Comparison of ENCODE assay signal across 1 cellular context in the genomic region with DNA sequence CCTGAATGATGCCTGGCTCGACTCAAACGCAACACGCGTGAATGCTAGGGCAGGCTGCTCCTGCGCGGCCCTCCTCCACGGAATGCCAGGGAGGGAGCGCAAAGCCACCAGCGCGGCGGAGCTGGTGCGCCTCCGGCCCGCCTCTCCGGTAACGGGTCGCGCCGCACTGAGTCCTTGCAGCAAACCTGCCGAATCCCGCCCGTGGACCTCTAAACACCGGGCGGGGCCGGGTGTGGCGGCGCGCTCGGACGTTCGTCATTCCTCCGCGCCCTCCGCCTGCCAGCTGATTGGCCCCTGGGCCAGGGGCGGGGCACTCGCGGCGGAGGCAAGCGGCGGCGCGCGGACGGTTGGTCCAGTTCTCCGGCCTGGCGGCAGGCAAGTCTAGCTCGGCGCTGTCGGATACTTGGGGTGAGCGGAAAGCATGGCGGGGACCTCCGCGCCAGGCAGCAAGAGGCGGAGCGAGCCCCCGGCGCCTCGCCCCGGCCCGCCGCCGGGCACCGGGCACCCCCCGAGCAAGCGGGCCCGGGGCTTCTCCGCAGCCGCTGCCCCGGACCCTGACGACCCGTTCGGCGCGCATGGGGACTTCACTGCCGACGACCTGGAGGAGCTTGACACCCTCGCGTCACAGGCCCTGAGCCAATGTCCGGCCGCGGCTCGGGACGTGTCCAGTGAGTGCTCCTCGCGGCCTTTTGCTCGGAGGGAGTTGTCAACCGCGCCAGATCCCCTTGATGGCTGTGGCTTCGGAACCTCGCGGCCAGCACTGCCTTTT.
TF ChIP-seq lines count a peak whose summit lies in the region.

A gene (plus strand): TSS at position 313 of the 769 bp plus-strand sequence. CDS start 109 bp downstream, at position 422.

TF ChIP-seq in HepG2, 621 proteins besides CTCF, POLR2A, EP300 and RAD21 (continued from another document and continues in another):
- TF ChIP-seq, protein P1, sequence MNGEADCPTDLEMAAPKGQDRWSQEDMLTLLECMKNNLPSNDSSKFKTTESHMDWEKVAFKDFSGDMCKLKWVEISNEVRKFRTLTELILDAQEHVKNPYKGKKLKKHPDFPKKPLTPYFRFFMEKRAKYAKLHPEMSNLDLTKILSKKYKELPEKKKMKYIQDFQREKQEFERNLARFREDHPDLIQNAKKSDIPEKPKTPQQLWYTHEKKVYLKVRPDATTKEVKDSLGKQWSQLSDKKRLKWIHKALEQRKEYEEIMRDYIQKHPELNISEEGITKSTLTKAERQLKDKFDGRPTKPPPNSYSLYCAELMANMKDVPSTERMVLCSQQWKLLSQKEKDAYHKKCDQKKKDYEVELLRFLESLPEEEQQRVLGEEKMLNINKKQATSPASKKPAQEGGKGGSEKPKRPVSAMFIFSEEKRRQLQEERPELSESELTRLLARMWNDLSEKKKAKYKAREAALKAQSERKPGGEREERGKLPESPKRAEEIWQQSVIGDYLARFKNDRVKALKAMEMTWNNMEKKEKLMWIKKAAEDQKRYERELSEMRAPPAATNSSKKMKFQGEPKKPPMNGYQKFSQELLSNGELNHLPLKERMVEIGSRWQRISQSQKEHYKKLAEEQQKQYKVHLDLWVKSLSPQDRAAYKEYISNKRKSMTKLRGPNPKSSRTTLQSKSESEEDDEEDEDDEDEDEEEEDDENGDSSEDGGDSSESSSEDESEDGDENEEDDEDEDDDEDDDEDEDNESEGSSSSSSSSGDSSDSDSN (CRISPR knock-in tag; IDR thresholded peaks at IDR 0.05) = peak; percentile 76
- TF ChIP-seq POLR2AphosphoS5 (IDR thresholded peaks at IDR 0.05; ENCODE audit: low read depth, low read length) (peak; percentile 95), SMC3 (IDR thresholded peaks at IDR 0.05; ENCODE audit: low read length) (no peak), U2AF2 (IDR thresholded peaks at IDR 0.05; ENCODE audit: low read depth, low read length) (no peak), RARG (CRISPR knock-in tag; IDR thresholded peaks at IDR 0.05; ENCODE audit: low read depth) (0 out of 2 replicates have a peak, but pooled peaks have one; percentile 13), ZC3H13 (CRISPR knock-in tag; IDR thresholded peaks at IDR 0.05) (peak; percentile 90), ZNF335 (CRISPR knock-in tag; IDR thresholded peaks at IDR 0.05) (peak; percentile 19; the same call in 1 of the 2 replicates), NFE2 (CRISPR knock-in tag; IDR thresholded peaks at IDR 0.05) (no peak), ZNF792 (CRISPR knock-in tag; IDR thresholded peaks at IDR 0.05) (peak; percentile 89), HIVEP1 (CRISPR knock-in tag; IDR thresholded peaks at IDR 0.05) (peak; percentile 67), ZNF83 (CRISPR knock-in tag; IDR thresholded peaks at IDR 0.05; ENCODE audit: borderline replicate concordance) (no peak; the same call in 1 of the 2 replicates), TEAD3 (CRISPR knock-in tag; optimal IDR thresholded peaks at IDR 0.05; ENCODE audit: borderline replicate concordance) (peak; percentile 72), SRSF1 (optimal IDR thresholded peaks at IDR 0.05; ENCODE audit: low read depth, low read length) (no peak), RARA (CRISPR knock-in tag; IDR thresholded peaks at IDR 0.05) (no peak), NFKB2 (CRISPR knock-in tag; IDR thresholded peaks at IDR 0.05; ENCODE audit: borderline replicate concordance) (peak; percentile 91; the same call in 1 of the 2 replicates), ZFP82 (CRISPR knock-in tag; IDR thresholded peaks at IDR 0.05; ENCODE audit: borderline replicate concordance) (peak; percentile 46; the same call in 1 of the 2 replicates), ZNF619 (CRISPR knock-in tag; IDR thresholded peaks at IDR 0.05) (peak; percentile 62; the same call in 1 of the 2 replicates), ETV5 (CRISPR knock-in tag; IDR thresholded peaks at IDR 0.05; ENCODE audit: borderline replicate concordance) (peak; percentile 47; the same call in 1 of the 2 replicates), ZNF121 (CRISPR knock-in tag; IDR thresholded peaks at IDR 0.05) (no peak), GLI4 (CRISPR knock-in tag; IDR thresholded peaks at IDR 0.05; ENCODE audit: borderline replicate concordance) (peak; percentile 79; the same call in 1 of the 2 replicates), ZSCAN12 (CRISPR knock-in tag; IDR thresholded peaks at IDR 0.05) (no peak), NCOA1 (CRISPR knock-in tag; IDR thresholded peaks at IDR 0.05) (no peak), ZIK1 (CRISPR knock-in tag; IDR thresholded peaks at IDR 0.05; ENCODE audit: borderline replicate concordance, low read depth) (no peak; the same call in 1 of the 2 replicates), HOXA3 (CRISPR knock-in tag; IDR thresholded peaks at IDR 0.05) (peak; percentile 94)
- TF ChIP-seq, protein P2, sequence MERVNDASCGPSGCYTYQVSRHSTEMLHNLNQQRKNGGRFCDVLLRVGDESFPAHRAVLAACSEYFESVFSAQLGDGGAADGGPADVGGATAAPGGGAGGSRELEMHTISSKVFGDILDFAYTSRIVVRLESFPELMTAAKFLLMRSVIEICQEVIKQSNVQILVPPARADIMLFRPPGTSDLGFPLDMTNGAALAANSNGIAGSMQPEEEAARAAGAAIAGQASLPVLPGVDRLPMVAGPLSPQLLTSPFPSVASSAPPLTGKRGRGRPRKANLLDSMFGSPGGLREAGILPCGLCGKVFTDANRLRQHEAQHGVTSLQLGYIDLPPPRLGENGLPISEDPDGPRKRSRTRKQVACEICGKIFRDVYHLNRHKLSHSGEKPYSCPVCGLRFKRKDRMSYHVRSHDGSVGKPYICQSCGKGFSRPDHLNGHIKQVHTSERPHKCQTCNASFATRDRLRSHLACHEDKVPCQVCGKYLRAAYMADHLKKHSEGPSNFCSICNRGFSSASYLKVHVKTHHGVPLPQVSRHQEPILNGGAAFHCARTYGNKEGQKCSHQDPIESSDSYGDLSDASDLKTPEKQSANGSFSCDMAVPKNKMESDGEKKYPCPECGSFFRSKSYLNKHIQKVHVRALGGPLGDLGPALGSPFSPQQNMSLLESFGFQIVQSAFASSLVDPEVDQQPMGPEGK (CRISPR knock-in tag; IDR thresholded peaks at IDR 0.05) = peak; percentile 52; the same call in 1 of the 2 replicates
- TF ChIP-seq, protein P3, sequence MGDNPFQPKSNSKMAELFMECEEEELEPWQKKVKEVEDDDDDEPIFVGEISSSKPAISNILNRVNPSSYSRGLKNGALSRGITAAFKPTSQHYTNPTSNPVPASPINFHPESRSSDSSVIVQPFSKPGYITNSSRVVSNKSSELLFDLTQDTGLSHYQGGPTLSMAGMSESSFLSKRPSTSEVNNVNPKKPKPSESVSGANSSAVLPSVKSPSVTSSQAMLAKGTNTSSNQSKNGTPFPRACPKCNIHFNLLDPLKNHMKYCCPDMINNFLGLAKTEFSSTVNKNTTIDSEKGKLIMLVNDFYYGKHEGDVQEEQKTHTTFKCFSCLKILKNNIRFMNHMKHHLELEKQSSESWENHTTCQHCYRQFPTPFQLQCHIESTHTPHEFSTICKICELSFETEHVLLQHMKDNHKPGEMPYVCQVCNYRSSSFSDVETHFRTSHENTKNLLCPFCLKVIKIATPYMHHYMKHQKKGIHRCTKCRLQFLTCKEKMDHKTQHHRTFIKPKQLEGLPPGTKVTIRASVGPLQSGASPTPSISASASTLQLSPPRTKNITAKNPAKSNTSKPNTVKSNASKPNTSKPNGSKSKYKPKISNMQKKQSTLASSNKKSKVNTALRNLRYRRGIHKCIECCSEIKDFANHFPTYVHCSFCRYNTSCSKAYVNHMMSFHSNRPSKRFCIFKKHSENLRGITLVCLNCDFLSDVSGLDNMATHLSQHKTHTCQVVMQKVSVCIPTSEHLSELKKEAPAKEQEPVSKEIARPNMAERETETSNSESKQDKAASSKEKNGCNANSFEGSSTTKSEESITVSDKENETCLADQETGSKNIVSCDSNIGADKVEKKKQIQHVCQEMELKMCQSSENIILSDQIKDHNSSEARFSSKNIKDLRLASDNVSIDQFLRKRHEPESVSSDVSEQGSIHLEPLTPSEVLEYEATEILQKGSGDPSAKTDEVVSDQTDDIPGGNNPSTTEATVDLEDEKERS (CRISPR knock-in tag; IDR thresholded peaks at IDR 0.05) = 0 out of 2 replicates have a peak, but pooled peaks have one; percentile 17
- TF ChIP-seq, protein P4, sequence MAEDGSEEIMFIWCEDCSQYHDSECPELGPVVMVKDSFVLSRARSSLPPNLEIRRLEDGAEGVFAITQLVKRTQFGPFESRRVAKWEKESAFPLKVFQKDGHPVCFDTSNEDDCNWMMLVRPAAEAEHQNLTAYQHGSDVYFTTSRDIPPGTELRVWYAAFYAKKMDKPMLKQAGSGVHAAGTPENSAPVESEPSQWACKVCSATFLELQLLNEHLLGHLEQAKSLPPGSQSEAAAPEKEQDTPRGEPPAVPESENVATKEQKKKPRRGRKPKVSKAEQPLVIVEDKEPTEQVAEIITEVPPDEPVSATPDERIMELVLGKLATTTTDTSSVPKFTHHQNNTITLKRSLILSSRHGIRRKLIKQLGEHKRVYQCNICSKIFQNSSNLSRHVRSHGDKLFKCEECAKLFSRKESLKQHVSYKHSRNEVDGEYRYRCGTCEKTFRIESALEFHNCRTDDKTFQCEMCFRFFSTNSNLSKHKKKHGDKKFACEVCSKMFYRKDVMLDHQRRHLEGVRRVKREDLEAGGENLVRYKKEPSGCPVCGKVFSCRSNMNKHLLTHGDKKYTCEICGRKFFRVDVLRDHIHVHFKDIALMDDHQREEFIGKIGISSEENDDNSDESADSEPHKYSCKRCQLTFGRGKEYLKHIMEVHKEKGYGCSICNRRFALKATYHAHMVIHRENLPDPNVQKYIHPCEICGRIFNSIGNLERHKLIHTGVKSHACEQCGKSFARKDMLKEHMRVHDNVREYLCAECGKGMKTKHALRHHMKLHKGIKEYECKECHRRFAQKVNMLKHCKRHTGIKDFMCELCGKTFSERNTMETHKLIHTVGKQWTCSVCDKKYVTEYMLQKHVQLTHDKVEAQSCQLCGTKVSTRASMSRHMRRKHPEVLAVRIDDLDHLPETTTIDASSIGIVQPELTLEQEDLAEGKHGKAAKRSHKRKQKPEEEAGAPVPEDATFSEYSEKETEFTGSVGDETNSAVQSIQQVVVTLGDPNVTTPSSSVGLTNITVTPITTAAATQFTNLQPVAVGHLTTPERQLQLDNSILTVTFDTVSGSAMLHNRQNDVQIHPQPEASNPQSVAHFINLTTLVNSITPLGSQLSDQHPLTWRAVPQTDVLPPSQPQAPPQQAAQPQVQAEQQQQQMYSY (CRISPR knock-in tag; IDR thresholded peaks at IDR 0.05) = peak; percentile 89
- TF ChIP-seq, protein P5, sequence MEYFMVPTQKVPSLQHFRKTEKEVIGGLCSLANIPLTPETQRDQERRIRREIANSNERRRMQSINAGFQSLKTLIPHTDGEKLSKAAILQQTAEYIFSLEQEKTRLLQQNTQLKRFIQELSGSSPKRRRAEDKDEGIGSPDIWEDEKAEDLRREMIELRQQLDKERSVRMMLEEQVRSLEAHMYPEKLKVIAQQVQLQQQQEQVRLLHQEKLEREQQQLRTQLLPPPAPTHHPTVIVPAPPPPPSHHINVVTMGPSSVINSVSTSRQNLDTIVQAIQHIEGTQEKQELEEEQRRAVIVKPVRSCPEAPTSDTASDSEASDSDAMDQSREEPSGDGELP (IDR thresholded peaks at IDR 0.05; ENCODE audit: borderline replicate concordance, low read depth) = peak; percentile 84; the same call in 1 of the 2 replicates
- TF ChIP-seq, protein P6, sequence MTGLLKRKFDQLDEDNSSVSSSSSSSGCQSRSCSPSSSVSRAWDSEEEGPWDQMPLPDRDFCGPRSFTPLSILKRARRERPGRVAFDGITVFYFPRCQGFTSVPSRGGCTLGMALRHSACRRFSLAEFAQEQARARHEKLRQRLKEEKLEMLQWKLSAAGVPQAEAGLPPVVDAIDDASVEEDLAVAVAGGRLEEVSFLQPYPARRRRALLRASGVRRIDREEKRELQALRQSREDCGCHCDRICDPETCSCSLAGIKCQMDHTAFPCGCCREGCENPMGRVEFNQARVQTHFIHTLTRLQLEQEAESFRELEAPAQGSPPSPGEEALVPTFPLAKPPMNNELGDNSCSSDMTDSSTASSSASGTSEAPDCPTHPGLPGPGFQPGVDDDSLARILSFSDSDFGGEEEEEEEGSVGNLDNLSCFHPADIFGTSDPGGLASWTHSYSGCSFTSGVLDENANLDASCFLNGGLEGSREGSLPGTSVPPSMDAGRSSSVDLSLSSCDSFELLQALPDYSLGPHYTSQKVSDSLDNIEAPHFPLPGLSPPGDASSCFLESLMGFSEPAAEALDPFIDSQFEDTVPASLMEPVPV (CRISPR knock-in tag; IDR thresholded peaks at IDR 0.05) = 0 out of 2 replicates have a peak, but pooled peaks have one; percentile 31
- TF ChIP-seq, protein P7, sequence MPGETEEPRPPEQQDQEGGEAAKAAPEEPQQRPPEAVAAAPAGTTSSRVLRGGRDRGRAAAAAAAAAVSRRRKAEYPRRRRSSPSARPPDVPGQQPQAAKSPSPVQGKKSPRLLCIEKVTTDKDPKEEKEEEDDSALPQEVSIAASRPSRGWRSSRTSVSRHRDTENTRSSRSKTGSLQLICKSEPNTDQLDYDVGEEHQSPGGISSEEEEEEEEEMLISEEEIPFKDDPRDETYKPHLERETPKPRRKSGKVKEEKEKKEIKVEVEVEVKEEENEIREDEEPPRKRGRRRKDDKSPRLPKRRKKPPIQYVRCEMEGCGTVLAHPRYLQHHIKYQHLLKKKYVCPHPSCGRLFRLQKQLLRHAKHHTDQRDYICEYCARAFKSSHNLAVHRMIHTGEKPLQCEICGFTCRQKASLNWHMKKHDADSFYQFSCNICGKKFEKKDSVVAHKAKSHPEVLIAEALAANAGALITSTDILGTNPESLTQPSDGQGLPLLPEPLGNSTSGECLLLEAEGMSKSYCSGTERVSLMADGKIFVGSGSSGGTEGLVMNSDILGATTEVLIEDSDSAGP (CRISPR knock-in tag; IDR thresholded peaks at IDR 0.05; ENCODE audit: borderline replicate concordance) = peak; percentile 74
- TF ChIP-seq, protein P8, sequence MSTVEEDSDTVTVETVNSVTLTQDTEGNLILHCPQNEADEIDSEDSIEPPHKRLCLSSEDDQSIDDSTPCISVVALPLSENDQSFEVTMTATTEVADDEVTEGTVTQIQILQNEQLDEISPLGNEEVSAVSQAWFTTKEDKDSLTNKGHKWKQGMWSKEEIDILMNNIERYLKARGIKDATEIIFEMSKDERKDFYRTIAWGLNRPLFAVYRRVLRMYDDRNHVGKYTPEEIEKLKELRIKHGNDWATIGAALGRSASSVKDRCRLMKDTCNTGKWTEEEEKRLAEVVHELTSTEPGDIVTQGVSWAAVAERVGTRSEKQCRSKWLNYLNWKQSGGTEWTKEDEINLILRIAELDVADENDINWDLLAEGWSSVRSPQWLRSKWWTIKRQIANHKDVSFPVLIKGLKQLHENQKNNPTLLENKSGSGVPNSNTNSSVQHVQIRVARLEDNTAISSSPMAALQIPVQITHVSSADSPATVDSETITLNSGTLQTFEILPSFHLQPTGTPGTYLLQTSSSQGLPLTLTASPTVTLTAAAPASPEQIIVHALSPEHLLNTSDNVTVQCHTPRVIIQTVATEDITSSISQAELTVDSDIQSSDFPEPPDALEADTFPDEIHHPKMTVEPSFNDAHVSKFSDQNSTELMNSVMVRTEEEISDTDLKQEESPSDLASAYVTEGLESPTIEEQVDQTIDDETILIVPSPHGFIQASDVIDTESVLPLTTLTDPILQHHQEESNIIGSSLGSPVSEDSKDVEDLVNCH (CRISPR knock-in tag; IDR thresholded peaks at IDR 0.05) = no peak
- TF ChIP-seq, protein P9, sequence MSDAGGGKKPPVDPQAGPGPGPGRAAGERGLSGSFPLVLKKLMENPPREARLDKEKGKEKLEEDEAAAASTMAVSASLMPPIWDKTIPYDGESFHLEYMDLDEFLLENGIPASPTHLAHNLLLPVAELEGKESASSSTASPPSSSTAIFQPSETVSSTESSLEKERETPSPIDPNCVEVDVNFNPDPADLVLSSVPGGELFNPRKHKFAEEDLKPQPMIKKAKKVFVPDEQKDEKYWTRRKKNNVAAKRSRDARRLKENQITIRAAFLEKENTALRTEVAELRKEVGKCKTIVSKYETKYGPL (CRISPR knock-in tag; IDR thresholded peaks at IDR 0.05) = 0 out of 2 replicates have a peak, but pooled peaks have one; percentile 16
